In the genomic region with DNA sequence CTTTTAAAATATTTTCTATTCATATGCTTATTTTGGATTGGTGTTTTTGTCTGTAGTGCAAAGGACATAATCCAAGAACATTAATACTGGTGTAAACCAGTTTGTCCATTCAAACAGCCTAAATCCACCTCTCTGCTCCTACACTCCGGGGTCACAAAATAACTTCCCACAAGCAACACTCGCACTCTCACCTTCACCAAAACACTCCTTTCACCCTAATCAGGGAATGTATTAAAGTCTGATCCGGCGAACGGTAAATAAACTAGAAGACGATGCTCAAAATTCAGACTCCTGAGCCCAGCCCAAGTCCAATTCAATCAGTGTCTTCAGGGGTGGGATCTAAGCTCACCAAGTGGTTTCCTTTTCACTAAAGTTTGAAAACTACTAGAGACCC, we compare ENCODE assay signal across 9 cellular contexts. TPM values are rescaled to one million over a fixed set of nuclear protein-coding genes. Genes with fewer than 3 reads are reported as not detected.
DNase-seq lines count a peak whose midpoint lies in the region; ATAC-seq, FAIRE-seq and TF ChIP-seq lines count a peak whose summit lies in the region.
"Had no signal": no experiment of that assay in that cellular context is flagged by ENCODE, and none has a peak within 500 bp of the region (broad histone marks: within the 10 kb centered on the region; RNA-seq: fewer than 3 reads in every experiment).

No MANE protein-coding gene starts in this region.

- no peak for TF ChIP-seq CTCF in VCaP (conservative IDR thresholded peaks at IDR 0.05)
- TF ChIP-seq CTCF in gastroesophageal sphincter (IDR thresholded peaks at IDR 0.05) = no peak
- no peak for TF ChIP-seq CTCF in D721Med (IDR thresholded peaks at IDR 0.05; ENCODE audit: insufficient read depth, missing control alignments)

- ATAC-seq in activated T-cell treated with anti-CD3 and anti-CD28 coated beads, Interleukin-2, amount 50 U/mL, for 4 hours = no peak
- no peak for ATAC-seq in gastroesophageal sphincter
- ATAC-seq in GM21825 (IDR thresholded peaks at IDR 0.05; ENCODE audit: unreplicated experiment) = no peak

- TF ChIP-seq EP300 in gastroesophageal sphincter (IDR thresholded peaks at IDR 0.05) = no peak

- H3K27ac ChIP-seq in VCaP = peak overlapping the region; percentile 72
- peak overlapping the region; percentile 57 to 91 (median 88) for H3K27ac ChIP-seq in gastroesophageal sphincter
- peak overlapping the region; percentile 67 for H3K27ac ChIP-seq in rectal smooth muscle tissue (ENCODE audit: low read depth, low read length)

- H3K27me3 ChIP-seq in gastroesophageal sphincter (no peaks in the 10 kb centered on the region), rectal smooth muscle tissue (ENCODE audit: control insufficient read depth, insufficient read depth, low read length) (no peaks in the 10 kb centered on the region)

- H3K9ac ChIP-seq in rectal smooth muscle tissue (ENCODE audit: low read length) = peak overlapping the region; percentile 50

- no peaks in the 10 kb centered on the region for H3K27me3 Mint-ChIP-seq in activated T-cell treated with anti-CD3 and anti-CD28 coated beads, Interleukin-2, amount 50 U/mL, for 4 hours (ENCODE audit: low read depth)

- no peaks in the 10 kb centered on the region for H3K36me3 Mint-ChIP-seq in activated T-cell treated with anti-CD3 and anti-CD28 coated beads, Interleukin-2, amount 50 U/mL, for 4 hours (ENCODE audit: insufficient read depth)

- WGBS in gastroesophageal sphincter (ENCODE audit: low coverage in 1 of 2), 2 donors = 0% methylated on average over 2 to 5 of the region's 6 CpGs

- TF ChIP-seq POLR2A in gastroesophageal sphincter (IDR thresholded peaks at IDR 0.05) = no peak

- H3K9me3 ChIP-seq in gastroesophageal sphincter = no peaks in the 10 kb centered on the region

- no peak for FAIRE-seq in D721Med (lab: Jason Lieb, UNC)
- FAIRE-seq: frontal cortex had no signal

- peak overlapping the region; percentile 82 to 84 for H3K4me3 ChIP-seq in gastroesophageal sphincter
- H3K4me3 ChIP-seq in rectal smooth muscle tissue (ENCODE audit: low read length) = peak overlapping the region; percentile 82

- no peaks in the 10 kb centered on the region for H3K9me3 Mint-ChIP-seq in activated T-cell treated with anti-CD3 and anti-CD28 coated beads, Interleukin-2, amount 50 U/mL, for 4 hours

- H3K36me3 ChIP-seq in gastroesophageal sphincter (no peaks in the 10 kb centered on the region), rectal smooth muscle tissue (ENCODE audit: control insufficient read depth, insufficient read depth, low read length) (no peaks in the 10 kb centered on the region)

- peaks cover 45% of the 10 kb centered on the region for H3K4me1 Mint-ChIP-seq in activated T-cell treated with anti-CD3 and anti-CD28 coated beads, Interleukin-2, amount 50 U/mL, for 4 hours (ENCODE audit: low read depth)

- no peak for DNase-seq in activated T-cell treated with anti-CD3 and anti-CD28 coated beads, Interleukin-2, amount 50 U/mL, for 4 hours
- DNase-seq in activated T-cell treated with anti-CD3 and anti-CD28 coated beads, Interleukin-2, amount 50 U/mL, for 1 hour = no peak
- DNase-seq in HPDE6-E6E7 (ENCODE audit: extremely low spot score) (no peak), D721Med (ENCODE audit: insufficient read length, low spot score) (no peak)

- H3K4me1 ChIP-seq in gastroesophageal sphincter = peaks cover 3 to 34% (median 9%) of the 10 kb centered on the region in 3 donors
- no peaks in the 10 kb centered on the region for H3K4me1 ChIP-seq in rectal smooth muscle tissue (ENCODE audit: control insufficient read depth, insufficient read depth, low read length)

- H3K4me3 Mint-ChIP-seq in activated T-cell treated with anti-CD3 and anti-CD28 coated beads, Interleukin-2, amount 50 U/mL, for 4 hours = peak overlapping the region; percentile 96

RNA-seq across cellular contexts. Expression of a gene that starts 0.6 kb away (rescaled TPM):
- 10 to 100 TPM; 29.2 to 34.7 (median 31.2) TPM for total RNA-seq in activated T-cell treated with anti-CD3 and anti-CD28 coated beads, Interleukin-2, amount 50 U/mL, for 4 hours
- total RNA-seq in gastroesophageal sphincter = 10 to 100 TPM; 33.8 to 38.6 (median 36.0) TPM
